Comparison of ENCODE assay signal across 1 cellular context in genomic region chr1:71393301-71393700, GRCh38.
TF ChIP-seq lines count a peak whose summit lies in the region.

No MANE protein-coding gene starts in this region.

TF ChIP-seq in H1, 55 proteins besides CTCF, POLR2A, EP300 and RAD21 (continued from another document):
- peak; percentile 59 for TF ChIP-seq CHD7 (IDR thresholded peaks at IDR 0.05; ENCODE audit: insufficient replicate concordance, low read length)
